In the genomic region with DNA sequence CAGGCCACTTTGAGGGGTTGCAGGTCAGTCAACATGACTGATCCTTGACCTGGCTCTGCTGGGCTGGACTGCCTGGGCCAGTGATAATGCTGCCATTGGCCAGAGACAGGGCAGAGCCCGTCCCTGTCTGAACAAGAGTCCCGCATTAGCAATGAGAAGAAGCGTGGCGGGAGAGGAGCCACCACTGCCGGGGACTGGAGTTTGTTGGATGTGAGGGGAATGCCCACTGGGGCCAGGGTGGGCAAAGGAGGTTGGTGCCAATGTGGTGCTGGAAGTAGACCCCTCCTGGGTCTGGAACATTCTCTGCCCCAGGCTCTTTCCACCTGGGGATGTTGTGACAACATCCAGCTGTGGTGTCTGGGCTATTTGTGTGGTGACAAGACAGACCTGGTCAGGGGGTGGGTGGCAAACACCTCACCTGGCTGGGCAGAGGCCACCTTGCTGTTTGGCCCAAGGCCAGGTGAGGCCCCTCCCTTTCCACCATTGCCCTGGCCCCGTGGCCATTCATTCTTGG, we compare ENCODE assay signal across 28 cellular contexts. TPM values are rescaled to one million over a fixed set of nuclear protein-coding genes. Genes with fewer than 3 reads are reported as not detected.
DNase-seq lines count a peak whose midpoint lies in the region; ATAC-seq and TF ChIP-seq lines count a peak whose summit lies in the region.
"Had no signal": no experiment of that assay in that cellular context is flagged by ENCODE, and none has a peak within 500 bp of the region (broad histone marks: within the 10 kb centered on the region; RNA-seq: fewer than 3 reads in every experiment).

No MANE protein-coding gene starts in this region.

- no peaks in the 10 kb centered on the region for H3K9me3 ChIP-seq in CD4-positive, alpha-beta T cell (ENCODE audit: control insufficient read depth, low read length)
- H3K9me3 ChIP-seq in adrenal gland (replicated peaks in 1 of 3) = no peaks in the 10 kb centered on the region
- H3K9me3 ChIP-seq: lower lobe of right lung, mucosa of descending colon, upper lobe of left lung had no signal

- H3K9me3 Mint-ChIP-seq in CD4-positive, alpha-beta T cell = no peaks in the 10 kb centered on the region
- no peaks in the 10 kb centered on the region for H3K9me3 Mint-ChIP-seq in mesothelial cell of epicardium
- H3K9me3 Mint-ChIP-seq: neural crest cell had no signal

- no peaks in the 10 kb centered on the region for H3K27me3 ChIP-seq in CD4-positive, alpha-beta T cell (ENCODE audit: control insufficient read depth, insufficient read depth, low read length)
- H3K27me3 ChIP-seq in adrenal gland = no peaks in the 10 kb centered on the region
- H3K27me3 ChIP-seq: brain microvascular endothelial cell, upper lobe of left lung had no signal

- H3K36me3 ChIP-seq in adrenal gland (replicated peaks in 1 of 2) = peaks cover 0 to 43% of the 10 kb centered on the region in 2 donors
- H3K36me3 ChIP-seq: brain microvascular endothelial cell had no signal

- H3K27ac ChIP-seq in CD4-positive, alpha-beta T cell (ENCODE audit: low read depth, low read length) = peak overlapping the region; percentile 23
- peak overlapping the region in 4 of 5 donors; percentile 27 to 95 (median 74) for H3K27ac ChIP-seq in adrenal gland
- H3K27ac ChIP-seq: brain microvascular endothelial cell, C4-2B, lower lobe of right lung, parathyroid adenoma, upper lobe of left lung had no signal

- 83 to 96% (median 85%) methylated on average over 6 of the region's 6 CpGs for WGBS in adrenal gland, 4 donors

- CTCF ChIA-PET in CD4-positive, alpha-beta T cell (lab: Charles Lee) = interaction anchor here (1.3 kb wide), 1 partner anchor 159 kb away, joined by 4 read pairs; no protein-coding TSS in a partner anchor

- no peak for TF ChIP-seq CTCF in CD4-positive, alpha-beta T cell (IDR thresholded peaks at IDR 0.05)
- no peak for TF ChIP-seq CTCF in adrenal gland (IDR thresholded peaks at IDR 0.05)
- no peak for TF ChIP-seq CTCF in mesothelial cell of epicardium (IDR thresholded peaks at IDR 0.05; ENCODE audit: unreplicated experiment)

- H3K36me3 Mint-ChIP-seq in CD4-positive, alpha-beta T cell (ENCODE audit: low read depth) = peaks cover 22% of the 10 kb centered on the region
- H3K36me3 Mint-ChIP-seq in mesothelial cell of epicardium = no peaks in the 10 kb centered on the region

- POLR2A ChIA-PET in CD4-positive, alpha-beta T cell (lab: Charles Lee) = interaction anchor here (0.5 to 6.6 kb wide), 2 partner anchors 19 to 21 kb away, joined by 3 to 92 read pairs; a partner anchor contains a TSS

- peak overlapping the region; percentile 41 for H3K27ac Mint-ChIP-seq in CD4-positive, alpha-beta T cell
- peak overlapping the region; percentile 59 for H3K27ac Mint-ChIP-seq in mesothelial cell of epicardium

- peaks cover 30% of the 10 kb centered on the region for H3K4me1 Mint-ChIP-seq in CD4-positive, alpha-beta T cell (ENCODE audit: low read depth)
- peaks cover 23% of the 10 kb centered on the region for H3K4me1 Mint-ChIP-seq in mesothelial cell of epicardium

- no peak for TF ChIP-seq POLR2A in adrenal gland (IDR thresholded peaks at IDR 0.05)

- no peak overlapping the region for H3K4me3 ChIP-seq in adrenal gland
- H3K4me3 ChIP-seq: lower lobe of right lung, mucosa of descending colon, upper lobe of left lung had no signal

- no peaks in the 10 kb centered on the region for H3K27me3 Mint-ChIP-seq in CD4-positive, alpha-beta T cell
- H3K27me3 Mint-ChIP-seq in mesothelial cell of epicardium (ENCODE audit: low read depth) = no peaks in the 10 kb centered on the region

- ATAC-seq in CD4-positive, alpha-beta T cell (ENCODE audit: poor library complexity) = no peak
- no peak for ATAC-seq in HG03159 (IDR thresholded peaks at IDR 0.05; ENCODE audit: unreplicated experiment)
- ATAC-seq: activated CD4-positive, CD25-positive, alpha-beta regulatory T cell treated with anti-CD3 and anti-CD28 coated beads, Interleukin-2, amount 50 U/mL, for 24 hours; HCT116; lower lobe of right lung; mucosa of descending colon; right cardiac atrium had no signal

- DNase-seq in CD4-positive, alpha-beta T cell = no peak
- DNase-seq in HuH-7.5 (ENCODE audit: low spot score) = peak; percentile 6
- DNase-seq in adrenal gland = peak in 1 of 7 donors; percentile 39
- no peak for DNase-seq in mesothelial cell of epicardium (ENCODE audit: low spot score in 2 of 2, unreplicated experiment in 2 of 2)
- no peak for DNase-seq in effector CD4-positive, alpha-beta T cell
- no peak for DNase-seq in GM03348 (ENCODE audit: low spot score)
- DNase-seq: activated CD4-positive, alpha-beta T cell treated with anti-CD3 and anti-CD28 coated beads, Interleukin-2, amount 50 U/mL, for 48 hours; activated gamma-delta T cell treated with Interleukin-2 at 50 U/mL for 16 hours; activated T-cell treated with anti-CD3 and anti-CD28 coated beads, Interleukin-2, amount 50 U/mL, for 1 hour; brain microvascular endothelial cell; erythroblast; Kasumi-1; lower lobe of right lung; NCI-H1436; NCI-H446; SHP77; stimulated activated CD4-positive, alpha-beta T cell treated with anti-CD3 and anti-CD28 coated beads, Interleukin-2, amount 100 ng/mL, for 48 hours; upper lobe of left lung had no signal

- H3K4me1 ChIP-seq in adrenal gland (replicated peaks in 1 of 2) = peaks cover 40 to 52% of the 10 kb centered on the region in 2 donors

- H3K4me3 Mint-ChIP-seq in CD4-positive, alpha-beta T cell = no peak overlapping the region
- no peak overlapping the region for H3K4me3 Mint-ChIP-seq in mesothelial cell of epicardium
- H3K4me3 Mint-ChIP-seq: neural crest cell had no signal

- intact Hi-C loops in CD4-positive, alpha-beta T cell (cut with DNase I, micrococcal nuclease) = no loop called here
- intact Hi-C loops in adrenal gland (cut with DNase I) = no loop called here

RNA-seq across cellular contexts. Expression of a gene that starts 7.6 kb away (rescaled TPM):
- 10 to 100 TPM; 52.0 to 53.4 TPM for total RNA-seq in CD4-positive, alpha-beta T cell
- total RNA-seq in adrenal gland = 1 to 10 TPM in 3 of 8 donors, under 1 TPM in 2, not detected in 3; 0.69 to 5.1 (median 1.5) TPM
- polyA plus RNA-seq in adrenal gland = 10 to 100 TPM in 1 of 3 donors, 1 to 10 TPM in 1, not detected in 1; 3.6 to 11.3 TPM
- 7.9 to 13.5 TPM (median 10.6 TPM) in 3 replicates for total RNA-seq in mesothelial cell of epicardium
- total RNA-seq: fibroblast of villous mesenchyme, kidney epithelial cell had no signal

RNA-seq across cellular contexts. Expression of a gene that starts 19.9 kb away (rescaled TPM):
- total RNA-seq in CD4-positive, alpha-beta T cell = 100 to 1,000 TPM; 313 to 317 TPM
- total RNA-seq in adrenal gland (100 to 1,000 TPM in 1 of 8 donors, 10 to 100 TPM in 7; 31.7 to 128 (median 59.8) TPM), mesothelial cell of epicardium (117 to 128 TPM (median 127 TPM) in 3 replicates)
- 100 to 1,000 TPM in 2 of 3 donors, 10 to 100 TPM in 1; 15.0 to 235 (median 109) TPM for polyA plus RNA-seq in adrenal gland

RNA-seq across cellular contexts. Expression of a gene that starts 20.1 kb away (rescaled TPM):
- total RNA-seq in CD4-positive, alpha-beta T cell = under 1 TPM; 0.66 to 0.78 TPM
- 1 to 10 TPM in 3 of 8 donors, under 1 TPM in 3, not detected in 2; 0.24 to 1.4 (median 0.89) TPM for total RNA-seq in adrenal gland
- 1 to 10 TPM in 2 of 3 donors, under 1 TPM in 1; 0.16 to 2.8 (median 1.5) TPM for polyA plus RNA-seq in adrenal gland
- total RNA-seq in mesothelial cell of epicardium = 0.54 to 0.93 TPM (median 0.64 TPM) in 3 replicates

RNA-seq across cellular contexts. Expression of a gene that starts 27.1 kb away (rescaled TPM):
- total RNA-seq in CD4-positive, alpha-beta T cell = 1 to 10 TPM; 6.6 to 9.9 TPM
- 100 to 1,000 TPM in 6 of 8 donors, 10 to 100 TPM in 2; 42.8 to 175 (median 151) TPM for total RNA-seq in adrenal gland
- 10 to 100 TPM; 14.0 to 61.5 (median 30.9) TPM for polyA plus RNA-seq in adrenal gland
- 7.7 to 9.1 TPM (median 8.3 TPM) in 3 replicates for total RNA-seq in mesothelial cell of epicardium

RNA-seq across cellular contexts. Expression of a gene that starts 36.1 kb away (rescaled TPM):
- 1 to 10 TPM; 6.7 to 7.5 TPM for total RNA-seq in CD4-positive, alpha-beta T cell
- total RNA-seq in adrenal gland (100 to 1,000 TPM in 2 of 8 donors, 10 to 100 TPM in 6; 42.0 to 369 (median 71.9) TPM), mesothelial cell of epicardium (461 to 479 TPM (median 479 TPM) in 3 replicates)
- polyA plus RNA-seq in adrenal gland = 100 to 1,000 TPM in 2 of 3 donors, 10 to 100 TPM in 1; 21.5 to 222 (median 184) TPM
